ENCODE assay signal across 23 cellular contexts in genomic region chr5:33795532-33795931, GRCh38.
"Had no signal": no experiment of that assay in that cellular context is flagged by ENCODE, and none has a peak within 500 bp of the region (broad histone marks: within the 10 kb centered on the region; RNA-seq: fewer than 3 reads in every experiment).

No MANE protein-coding gene starts in this region.

- H3K4me1 ChIP-seq: left lung, right lobe of liver, spleen, uterus had no signal

- H3K9me3 ChIP-seq: left lung, right lobe of liver, spleen, testis, uterus had no signal

- DNase-seq: activated B cell treated with CpG ODN at 0.5 μM for 24 hours; activated CD4-positive, alpha-beta T cell treated with anti-CD3 and anti-CD28 coated beads for 36 hours; activated CD4-positive, alpha-beta T cell treated with anti-CD3 and anti-CD28 coated beads, Interleukin-2, amount 50 U/mL, for 48 hours; activated naive CD4-positive, alpha-beta T cell treated with Interleukin-2 at 50 U/mL for 16 hours; activated naive CD8-positive, alpha-beta T cell treated with anti-CD3 and anti-CD28 coated beads for 36 hours; activated T-cell treated with anti-CD3 and anti-CD28 coated beads, Interleukin-2, amount 50 U/mL, for 48 hours; amniotic stem cell; effector CD8-positive, alpha-beta T cell; erythroblast; foreskin melanocyte; immature natural killer cell; left lung; midbrain; nucleus accumbens; right lobe of liver; spleen; stimulated activated CD4-positive, alpha-beta T cell treated with anti-CD3 and anti-CD28 coated beads, Interleukin-4, amount 100 ng/mL, for 1 hour; stimulated activated naive CD4-positive, alpha-beta T cell; T1000; testis; trophoblast cell; uterus had no signal

- H3K4me3 ChIP-seq: left lung, lung, right lobe of liver, spleen, testis, uterus had no signal

- H3K27me3 ChIP-seq: spleen, testis, uterus had no signal

- H3K36me3 ChIP-seq: left lung, right lobe of liver, spleen, uterus had no signal

- H3K27ac ChIP-seq: left lung, right lobe of liver, spleen, testis, uterus had no signal
